Comparison of ENCODE assay signal across 27 cellular contexts in the genomic region with DNA sequence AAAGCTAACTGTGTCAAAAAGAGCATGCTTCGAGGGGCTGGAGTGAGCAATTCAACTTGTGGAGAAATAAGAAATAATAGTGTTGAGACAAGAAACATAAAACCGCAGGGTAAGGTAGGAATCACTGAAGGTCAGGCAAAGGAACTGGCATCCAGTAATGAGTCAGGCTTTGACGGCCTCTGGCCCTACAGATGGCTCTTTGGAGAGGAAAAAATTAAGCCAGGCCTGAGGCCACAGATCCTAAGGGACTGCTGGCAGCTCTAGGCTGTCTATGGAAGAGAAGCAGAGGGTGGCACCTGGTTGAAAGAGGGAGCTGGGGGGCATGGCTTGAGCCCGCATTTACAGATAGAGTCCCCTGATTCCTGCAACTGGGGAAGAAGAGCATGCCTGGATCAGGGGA. TPM values are rescaled to one million over a fixed set of nuclear protein-coding genes. Genes with fewer than 3 reads are reported as not detected.
DNase-seq lines count a peak whose midpoint lies in the region; ATAC-seq and TF ChIP-seq lines count a peak whose summit lies in the region.
"Had no signal": no experiment of that assay in that cellular context is flagged by ENCODE, and none has a peak within 500 bp of the region (broad histone marks: within the 10 kb centered on the region; RNA-seq: fewer than 3 reads in every experiment).

No MANE protein-coding gene starts in this region.

- H3K36me3 ChIP-seq in BE2C (no peaks in the 10 kb centered on the region), adrenal gland (replicated peaks in 1 of 2) (no peaks in the 10 kb centered on the region)
- H3K36me3 ChIP-seq: cardiac muscle cell, thyroid gland had no signal

- H3K27ac Mint-ChIP-seq in nephron, result no peak overlapping the region
- H3K27ac Mint-ChIP-seq in activated CD4-positive, alpha-beta memory T cell treated with anti-CD3 and anti-CD28 coated beads for 36 hours, result no peak overlapping the region
- H3K27ac Mint-ChIP-seq: activated naive CD4-positive, alpha-beta T cell treated with anti-CD3 and anti-CD28 coated beads, Interleukin-2, amount 10 ng/mL, durations not matched to agents 7 days and 5 days; dendritic cell treated with granulocyte-macrophage colony-stimulating factor and Interleukin-4, amounts not matched to agents 40 ng/mL and 50 ng/mL, for 4 days; WTC11 had no signal

- peaks cover 18% of the 10 kb centered on the region for H3K4me1 Mint-ChIP-seq in nephron
- peaks cover 11% of the 10 kb centered on the region for H3K4me1 Mint-ChIP-seq in activated CD4-positive, alpha-beta memory T cell treated with anti-CD3 and anti-CD28 coated beads for 36 hours (ENCODE audit: low read depth)
- H3K4me1 Mint-ChIP-seq in activated T-cell treated with anti-CD3 and anti-CD28 coated beads, Interleukin-2, amount 50 U/mL, for 4 hours (ENCODE audit: low read depth), result peaks cover 6% of the 10 kb centered on the region

- ATAC-seq in sciatic nerve, result no peak
- ATAC-seq in activated T-cell treated with anti-CD3 and anti-CD28 coated beads, Interleukin-2, amount 50 U/mL, for 4 hours, result no peak
- ATAC-seq: naive thymus-derived CD4-positive, alpha-beta T cell; PC-3; WTC11 had no signal

- DNase-seq in BE2C (peak; percentile 56), G401 (ENCODE audit: low spot score) (peak; percentile 8), adrenal gland (peak; percentile 40 to 72 (median 67)), GM19238 (ENCODE audit: insufficient read length, low spot score) (no peak), sciatic nerve (ENCODE audit: low spot score) (no peak)
- DNase-seq in activated CD4-positive, alpha-beta memory T cell treated with anti-CD3 and anti-CD28 coated beads for 36 hours, result no peak
- no peak for DNase-seq in activated T-cell treated with anti-CD3 and anti-CD28 coated beads, Interleukin-2, amount 50 U/mL, for 4 hours
- DNase-seq: activated CD4-positive, alpha-beta T cell treated with anti-CD3 and anti-CD28 coated beads, Interleukin-2, amount 50 U/mL, for 4 hours; activated naive CD4-positive, alpha-beta T cell treated with anti-CD3 and anti-CD28 coated beads, Interleukin-2, amount 10 ng/mL, durations not matched to agents 7 days and 5 days; aorta; Caco-2; DMS79 treated with DMSO at 0.1 percent for 48 hours; midbrain; MV-4-11; naive thymus-derived CD4-positive, alpha-beta T cell; NCI-H146; NCI-H510A; PC-3; SHP77 treated with DMSO at 0.1 percent for 48 hours; stimulated activated CD4-positive, alpha-beta T cell treated with anti-CD3 and anti-CD28 coated beads, Interleukin-2, amount 100 ng/mL, for 24 hours; stomach; T1000; thyroid gland had no signal

- H3K27me3 Mint-ChIP-seq in nephron (ENCODE audit: low read depth), result peaks cover 5% of the 10 kb centered on the region
- H3K27me3 Mint-ChIP-seq in activated CD4-positive, alpha-beta memory T cell treated with anti-CD3 and anti-CD28 coated beads for 36 hours, result no peaks in the 10 kb centered on the region
- H3K27me3 Mint-ChIP-seq in activated T-cell treated with anti-CD3 and anti-CD28 coated beads, Interleukin-2, amount 50 U/mL, for 4 hours (ENCODE audit: low read depth), result no peaks in the 10 kb centered on the region

- CTCF ChIA-PET in activated CD4-positive, alpha-beta memory T cell treated with anti-CD3 and anti-CD28 coated beads for 36 hours (lab: Charles Lee), result interaction anchor here (0.7 to 5.5 kb wide), 3 partner anchors 15 to 326 kb away, joined by 3 to 65 read pairs (median 3); no protein-coding TSS in a partner anchor

- H3K4me3 Mint-ChIP-seq in nephron, result peak overlapping the region in 2 of 3 experiments; percentile 28 to 37
- H3K4me3 Mint-ChIP-seq in activated CD4-positive, alpha-beta memory T cell treated with anti-CD3 and anti-CD28 coated beads for 36 hours, result no peak overlapping the region
- no peak overlapping the region for H3K4me3 Mint-ChIP-seq in activated T-cell treated with anti-CD3 and anti-CD28 coated beads, Interleukin-2, amount 50 U/mL, for 4 hours
- H3K4me3 Mint-ChIP-seq: activated naive CD4-positive, alpha-beta T cell treated with anti-CD3 and anti-CD28 coated beads, Interleukin-2, amount 10 ng/mL, durations not matched to agents 7 days and 5 days; dendritic cell treated with granulocyte-macrophage colony-stimulating factor and Interleukin-4, amounts not matched to agents 40 ng/mL and 50 ng/mL, for 4 days had no signal

- no peaks in the 10 kb centered on the region for H3K9me3 ChIP-seq in BE2C
- no peaks in the 10 kb centered on the region for H3K9me3 ChIP-seq in adrenal gland (replicated peaks in 1 of 3)
- H3K9me3 ChIP-seq: Caco-2, stomach, thyroid gland had no signal

- no peak for TF ChIP-seq CTCF in BE2C (IDR thresholded peaks at IDR 0.05; ENCODE audit: low read depth, low read length)
- TF ChIP-seq CTCF in adrenal gland (IDR thresholded peaks at IDR 0.05), result no peak
- no peak for TF ChIP-seq CTCF in nephron (IDR thresholded peaks at IDR 0.05; ENCODE audit: unreplicated experiment in 3 of 3)

- no peaks in the 10 kb centered on the region for H3K9me3 Mint-ChIP-seq in nephron
- no peaks in the 10 kb centered on the region for H3K9me3 Mint-ChIP-seq in activated CD4-positive, alpha-beta memory T cell treated with anti-CD3 and anti-CD28 coated beads for 36 hours
- H3K9me3 Mint-ChIP-seq in activated T-cell treated with anti-CD3 and anti-CD28 coated beads, Interleukin-2, amount 50 U/mL, for 4 hours, result no peaks in the 10 kb centered on the region
- H3K9me3 Mint-ChIP-seq: activated naive CD4-positive, alpha-beta T cell treated with anti-CD3 and anti-CD28 coated beads, Interleukin-2, amount 10 ng/mL, durations not matched to agents 7 days and 5 days; dendritic cell treated with granulocyte-macrophage colony-stimulating factor and Interleukin-4, amounts not matched to agents 40 ng/mL and 50 ng/mL, for 4 days; WTC11 had no signal

- peak overlapping the region; percentile 92 to 98 (median 95) for H3K27ac ChIP-seq in adrenal gland
- H3K27ac ChIP-seq: cardiac muscle cell had no signal

- no peaks in the 10 kb centered on the region for H3K36me3 Mint-ChIP-seq in nephron (ENCODE audit: low read depth)
- no peaks in the 10 kb centered on the region for H3K36me3 Mint-ChIP-seq in activated CD4-positive, alpha-beta memory T cell treated with anti-CD3 and anti-CD28 coated beads for 36 hours
- no peaks in the 10 kb centered on the region for H3K36me3 Mint-ChIP-seq in activated T-cell treated with anti-CD3 and anti-CD28 coated beads, Interleukin-2, amount 50 U/mL, for 4 hours (ENCODE audit: insufficient read depth)
- H3K36me3 Mint-ChIP-seq: activated naive CD4-positive, alpha-beta T cell treated with anti-CD3 and anti-CD28 coated beads, Interleukin-2, amount 10 ng/mL, durations not matched to agents 7 days and 5 days; naive thymus-derived CD4-positive, alpha-beta T cell; WTC11 had no signal

- WGBS in adrenal gland, 4 donors, result 45 to 69% (median 55%) methylated on average over 4 of the region's 4 CpGs

- POLR2A ChIA-PET in activated CD4-positive, alpha-beta memory T cell treated with anti-CD3 and anti-CD28 coated beads for 36 hours (lab: Charles Lee), result interaction anchor here (0.6 to 1.0 kb wide), 3 partner anchors 9 to 387 kb away, joined by 3 read pairs; no protein-coding TSS in a partner anchor

- intact Hi-C loops in adrenal gland (cut with DNase I) (no loop called here), sciatic nerve (cut with DNase I) (no loop called here)
- intact Hi-C loops in activated CD4-positive, alpha-beta memory T cell treated with anti-CD3 and anti-CD28 coated beads for 36 hours (cut with micrococcal nuclease), result no loop called here

- no peak overlapping the region for H3K4me3 ChIP-seq in BE2C (ENCODE audit: low read depth, low read length)
- H3K4me3 ChIP-seq in adrenal gland, result no peak overlapping the region
- H3K4me3 ChIP-seq: cardiac muscle cell, stomach, thyroid gland had no signal

- H3K4me1 ChIP-seq in BE2C (peaks cover 8% of the 10 kb centered on the region), adrenal gland (replicated peaks in 1 of 2) (peaks cover 7 to 22% of the 10 kb centered on the region in 2 donors)

- TF ChIP-seq POLR2A in adrenal gland (IDR thresholded peaks at IDR 0.05), result peak in 1 of 2 donors; percentile 8

- in situ Hi-C loops in G401 (cut with HindIII; ENCODE audit: low sequenced_read_pairs), result no loop called here

- H3K27me3 ChIP-seq in BE2C (no peaks in the 10 kb centered on the region), adrenal gland (no peaks in the 10 kb centered on the region)
- H3K27me3 ChIP-seq: cardiac muscle cell, stomach, thyroid gland had no signal

RNA-seq across cellular contexts. Expression of a gene that starts 28.6 kb away (rescaled TPM):
- 24.2 TPM for polyA plus RNA-seq in BE2C (2012; ENCODE audit: insufficient read depth, insufficient read length, low read depth)
- 11.9 and 17.6 TPM in 2 replicates for total RNA-seq in G401 (2014; rRNA removed; shearing (Covaris generic))
- total RNA-seq in adrenal gland, result 10 to 100 TPM in 6 of 8 donors, 1 to 10 TPM in 2; 5.2 to 16.9 (median 10.7) TPM
- polyA plus RNA-seq in adrenal gland, result 1 to 10 TPM; 3.8 to 5.2 (median 4.1) TPM
- 8.5 TPM for total RNA-seq in sciatic nerve
- 1 to 10 TPM; 7.5 to 9.5 TPM for total RNA-seq in activated CD4-positive, alpha-beta memory T cell treated with anti-CD3 and anti-CD28 coated beads for 36 hours
- 1 to 10 TPM; 6.3 to 9.3 (median 6.6) TPM for total RNA-seq in activated T-cell treated with anti-CD3 and anti-CD28 coated beads, Interleukin-2, amount 50 U/mL, for 4 hours

Comparison
In these comparisons a context has a peak if more than half of its experiments do, and no peak if none do; other contexts are left out.
1. DNase-seq: peak in BE2C (single experiment), G401 (single experiment) and adrenal gland (7 of 7); none in GM19238 (single experiment), sciatic nerve (single experiment), activated CD4-positive, alpha-beta memory T cell treated with anti-CD3 and anti-CD28 coated beads for 36 hours (single experiment) and activated T-cell treated with anti-CD3 and anti-CD28 coated beads, Interleukin-2, amount 50 U/mL, for 4 hours (single experiment).
2. H3K4me3 Mint-ChIP-seq: peak in nephron (2 of 3); none in activated CD4-positive, alpha-beta memory T cell treated with anti-CD3 and anti-CD28 coated beads for 36 hours (single experiment) and activated T-cell treated with anti-CD3 and anti-CD28 coated beads, Interleukin-2, amount 50 U/mL, for 4 hours (single experiment).